ENCODE assay signal across 10 cellular contexts in genomic region chr1:40389871-40390560, GRCh38. TPM values are rescaled to one million over a fixed set of nuclear protein-coding genes. Genes with fewer than 3 reads are reported as not detected.
DNase-seq lines count a peak whose midpoint lies in the region; ATAC-seq, FAIRE-seq and TF ChIP-seq lines count a peak whose summit lies in the region.
"Had no signal": no experiment of that assay in that cellular context is flagged by ENCODE, and none has a peak within 500 bp of the region (broad histone marks: within the 10 kb centered on the region; RNA-seq: fewer than 3 reads in every experiment).

No MANE protein-coding gene starts in this region.

- no peak overlapping the region for H3K4me3 ChIP-seq in epithelial cell of proximal tubule (ENCODE audit: low read depth, low read length)
- no peak overlapping the region for H3K4me3 ChIP-seq in pancreas

- H3K27me3 Mint-ChIP-seq in CD14-positive monocyte (ENCODE audit: low read depth in 3 of 3): peaks cover 0 to 2% (median 0%) of the 10 kb centered on the region in 3 donors
- H3K27me3 Mint-ChIP-seq in nephron progenitor cell (ENCODE audit: low read depth, poor library complexity): peaks cover 6% of the 10 kb centered on the region

- H3K9me3 ChIP-seq in pancreas: no peaks in the 10 kb centered on the region

- H3K36me3 ChIP-seq in pancreas: no peaks in the 10 kb centered on the region

- H3K36me3 Mint-ChIP-seq in CD14-positive monocyte: peaks cover 40 to 62% of the 10 kb centered on the region in 2 donors
- H3K36me3 Mint-ChIP-seq in nephron progenitor cell (ENCODE audit: low read depth): peaks cover 12% of the 10 kb centered on the region

- peaks cover 46 to 65% (median 50%) of the 10 kb centered on the region in 3 donors for H3K4me1 ChIP-seq in pancreas

- FAIRE-seq in pancreas (lab: Jason Lieb, UNC): no peak
- FAIRE-seq: RCC 7860 had no signal

- DNase-seq in CD14-positive monocyte (ENCODE audit: low spot score): no peak
- DNase-seq in SW480 (ENCODE audit: low spot score): peak; percentile 31
- DNase-seq in epithelial cell of proximal tubule (ENCODE audit: low read depth): peak; percentile 22
- peak in 1 of 6 donors; percentile 34 for DNase-seq in pancreas
- DNase-seq in stimulated activated CD8-positive, alpha-beta memory T cell treated with anti-CD3 and anti-CD28 coated beads, Interleukin-4, amount 100 ng/mL, for 48 hours: no peak
- DNase-seq in nephron progenitor cell: no peak
- DNase-seq: dermis blood vessel endothelial cell had no signal

- TF ChIP-seq CTCF in CD14-positive monocyte (IDR thresholded peaks at IDR 0.05) (no peak), epithelial cell of proximal tubule (conservative IDR thresholded peaks at IDR 0.05; ENCODE audit: low read depth, low read length) (no peak), pancreas (IDR thresholded peaks at IDR 0.05) (no peak), nephron progenitor cell (IDR thresholded peaks at IDR 0.05) (no peak)

- ATAC-seq in pancreas (peak; percentile 40 to 74 (median 58)), GM21526 (IDR thresholded peaks at IDR 0.05; ENCODE audit: low FRiP score, unreplicated experiment) (no peak), GM19035 (IDR thresholded peaks at IDR 0.05; ENCODE audit: unreplicated experiment) (no peak)

- peak overlapping the region in 2 of 4 donors; percentile 46 to 58 for H3K27ac ChIP-seq in pancreas

- intact Hi-C loops in CD14-positive monocyte (cut with micrococcal nuclease): loop anchor here in 1 of 2 donors (5.0 kb wide), 1 partner anchor 48 kb away; no protein-coding TSS in a partner anchor
- intact Hi-C loops in pancreas (cut with DNase I): no loop called here

- peak overlapping the region; percentile 84 to 97 (median 94) for H3K27ac Mint-ChIP-seq in CD14-positive monocyte
- no peak overlapping the region for H3K27ac Mint-ChIP-seq in nephron progenitor cell

- WGBS in pancreas, 2 donors: 54 to 58% methylated on average over 4 of the region's 4 CpGs

- H3K4me3 Mint-ChIP-seq in CD14-positive monocyte: peak overlapping the region; percentile 20 to 43
- no peak overlapping the region for H3K4me3 Mint-ChIP-seq in nephron progenitor cell

- H3K27me3 ChIP-seq in pancreas: no peaks in the 10 kb centered on the region

- H3K9me3 Mint-ChIP-seq in CD14-positive monocyte: no peaks in the 10 kb centered on the region
- no peaks in the 10 kb centered on the region for H3K9me3 Mint-ChIP-seq in nephron progenitor cell

- peaks cover 93% of the 10 kb centered on the region for H3K4me1 Mint-ChIP-seq in CD14-positive monocyte
- peaks cover 18% of the 10 kb centered on the region for H3K4me1 Mint-ChIP-seq in nephron progenitor cell

RNA-seq across cellular contexts. Expression of gene SMAP2, which starts 16.5 kb away (rescaled TPM):
- polyA plus RNA-seq in CD14-positive monocyte (100 to 1,000 TPM; 359 to 382 TPM), pancreas (10 to 100 TPM in 1 of 2 donors, 1 to 10 TPM in 1; 9.6 to 19.0 TPM)
- total RNA-seq in epithelial cell of proximal tubule (4.9 and 11.0 TPM in 2 replicates), pancreas (10 to 100 TPM in 3 of 6 donors, 1 to 10 TPM in 3; 7.2 to 26.1 (median 12.3) TPM)

Comparison
In these comparisons a context has a peak if more than half of its experiments do, and no peak if none do; other contexts are left out.
1. DNase-seq: peak in SW480 (single experiment) and epithelial cell of proximal tubule (single experiment); none in CD14-positive monocyte (single experiment), stimulated activated CD8-positive, alpha-beta memory T cell treated with anti-CD3 and anti-CD28 coated beads, Interleukin-4, amount 100 ng/mL, for 48 hours (single experiment) and nephron progenitor cell (single experiment).
2. ATAC-seq: peak in pancreas (4 of 4); none in GM21526 (single experiment) and GM19035 (single experiment).